8 cellular contexts compared by ENCODE assay signal in genomic region chr15:53498996-53499395, GRCh38.
"Had no signal": no experiment of that assay in that cellular context is flagged by ENCODE, and none has a peak within 500 bp of the region (broad histone marks: within the 10 kb centered on the region; RNA-seq: fewer than 3 reads in every experiment).

No MANE protein-coding gene starts in this region.

- H3K4me3 ChIP-seq: GM12878 had no signal

- DNase-seq: GDM1, GF-D8 had no signal

- ATAC-seq: GM12878 had no signal

- FAIRE-seq: G401.6, GM12878, GM12891, GM12892, GM18507, GM19239 had no signal
